In the genomic region with DNA sequence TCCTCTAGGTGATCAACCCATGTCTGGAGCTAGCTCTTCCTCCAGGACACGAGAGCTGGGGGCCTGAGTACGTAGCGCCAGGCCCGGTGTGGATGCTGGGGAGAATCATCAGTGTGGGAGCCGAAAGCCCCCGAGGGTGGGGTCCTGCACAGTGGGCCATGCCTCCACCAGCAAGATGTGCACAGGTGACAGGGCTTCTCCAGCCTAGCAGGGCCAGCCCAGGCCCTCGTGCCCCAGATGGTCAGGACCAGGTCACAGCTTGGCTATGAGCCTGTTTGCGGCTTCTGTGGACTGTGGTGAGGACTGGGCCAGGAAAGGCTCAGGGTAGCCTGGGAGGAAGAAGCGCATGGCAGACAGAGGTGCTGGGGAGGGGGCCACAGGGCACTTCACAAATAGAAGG, we compare ENCODE assay signal across 13 cellular contexts. TPM values are rescaled to one million over a fixed set of nuclear protein-coding genes. Genes with fewer than 3 reads are reported as not detected.
DNase-seq lines count a peak whose midpoint lies in the region; ATAC-seq, FAIRE-seq and TF ChIP-seq lines count a peak whose summit lies in the region.
"Had no signal": no experiment of that assay in that cellular context is flagged by ENCODE, and none has a peak within 500 bp of the region (broad histone marks: within the 10 kb centered on the region; RNA-seq: fewer than 3 reads in every experiment).

No MANE protein-coding gene starts in this region.

- FAIRE-seq in astrocyte (lab: Jason Lieb, UNC), result no peak

- peak overlapping the region; percentile 72 for H3K27ac Mint-ChIP-seq in astrocyte (ENCODE audit: unreplicated experiment)
- H3K27ac Mint-ChIP-seq in progenitor cell of endocrine pancreas, result no peak overlapping the region

- ATAC-seq in left cardiac atrium (no peak), HG02642 (IDR thresholded peaks at IDR 0.05; ENCODE audit: poor library complexity, unreplicated experiment) (no peak), GM19328 (IDR thresholded peaks at IDR 0.05; ENCODE audit: unreplicated experiment) (no peak)

- no peak overlapping the region for H3K4me2 ChIP-seq in astrocyte (ENCODE audit: low read length)

- H3K27ac ChIP-seq in right atrium auricular region (peak overlapping the region; percentile 54 to 76), astrocyte (ENCODE audit: low read depth, low read length) (no peak overlapping the region)
- H3K27ac ChIP-seq: parathyroid adenoma, testis had no signal

- peaks cover 13% of the 10 kb centered on the region for H3K79me2 ChIP-seq in astrocyte (ENCODE audit: insufficient read depth, low read length)
- H3K79me2 ChIP-seq: parathyroid adenoma had no signal

- no peak for TF ChIP-seq CTCF in right atrium auricular region (IDR thresholded peaks at IDR 0.05)
- no peak for TF ChIP-seq CTCF in astrocyte (IDR thresholded peaks at IDR 0.05; ENCODE audit: insufficient read depth, low read depth, low read length)
- TF ChIP-seq CTCF in progenitor cell of endocrine pancreas (IDR thresholded peaks at IDR 0.05; ENCODE audit: unreplicated experiment), result no peak

- H3K4me3 ChIP-seq in right atrium auricular region (no peak overlapping the region), astrocyte (ENCODE audit: insufficient read depth, low read depth, low read length) (no peak overlapping the region)
- H3K4me3 ChIP-seq: testis had no signal

- H3K36me3 ChIP-seq in right atrium auricular region, result peaks cover 53% of the 10 kb centered on the region
- peaks cover 2% of the 10 kb centered on the region for H3K36me3 ChIP-seq in astrocyte (ENCODE audit: insufficient read depth, low read length)

- no peaks in the 10 kb centered on the region for H3K27me3 Mint-ChIP-seq in astrocyte (ENCODE audit: low read depth, unreplicated experiment)
- H3K27me3 Mint-ChIP-seq in progenitor cell of endocrine pancreas, result no peaks in the 10 kb centered on the region
- H3K27me3 Mint-ChIP-seq: dendritic cell treated with granulocyte-macrophage colony-stimulating factor and Interleukin-4, amounts not matched to agents 40 ng/mL and 50 ng/mL, for 4 days had no signal

- peaks cover 14% of the 10 kb centered on the region for H3K4me1 Mint-ChIP-seq in astrocyte (ENCODE audit: low read depth, unreplicated experiment)
- H3K4me1 Mint-ChIP-seq in progenitor cell of endocrine pancreas (ENCODE audit: low read depth), result no peaks in the 10 kb centered on the region

- H3K9me3 ChIP-seq in right atrium auricular region (no peaks in the 10 kb centered on the region), astrocyte (ENCODE audit: insufficient read depth, low read depth, low read length) (no peaks in the 10 kb centered on the region)
- H3K9me3 ChIP-seq: testis had no signal

- no peak overlapping the region for H3K9ac ChIP-seq in astrocyte (ENCODE audit: low read length)
- H3K9ac ChIP-seq: parathyroid adenoma had no signal

- H3K4me1 ChIP-seq in right atrium auricular region (peaks cover 0 to 35% of the 10 kb centered on the region in 2 donors), astrocyte (ENCODE audit: insufficient read depth, low read length) (peaks cover 34% of the 10 kb centered on the region)
- H3K4me1 ChIP-seq: testis had no signal

- peaks cover 65% of the 10 kb centered on the region for H4K20me1 ChIP-seq in astrocyte (ENCODE audit: insufficient read depth, low read length)

- DNase-seq in right atrium auricular region (ENCODE audit: low spot score), result no peak
- DNase-seq in left cardiac atrium, result no peak
- no peak for DNase-seq in astrocyte (ENCODE audit: low read depth)
- peak; percentile 80 for DNase-seq in myocyte (ENCODE audit: low read depth)
- DNase-seq in retina, result no peak
- DNase-seq in progenitor cell of endocrine pancreas (ENCODE audit: low spot score, unreplicated experiment), result no peak
- DNase-seq: activated effector memory CD4-positive, alpha-beta T cell treated with Interleukin-2 at 50 U/mL for 16 hours; NCI-H510A treated with DMSO at 0.1 percent for 48 hours; testis had no signal

- no peaks in the 10 kb centered on the region for H3K27me3 ChIP-seq in right atrium auricular region
- no peaks in the 10 kb centered on the region for H3K27me3 ChIP-seq in astrocyte (ENCODE audit: insufficient read depth, low read length)
- H3K27me3 ChIP-seq: testis had no signal

- H3K36me3 Mint-ChIP-seq in astrocyte (ENCODE audit: low read depth, unreplicated experiment), result peaks cover 12% of the 10 kb centered on the region
- H3K36me3 Mint-ChIP-seq in progenitor cell of endocrine pancreas (ENCODE audit: insufficient read depth), result peaks cover 7% of the 10 kb centered on the region

- intact Hi-C loops in left cardiac atrium (cut with DNase I), result no loop called here

- H3K4me3 Mint-ChIP-seq in astrocyte (ENCODE audit: unreplicated experiment) (no peak overlapping the region), progenitor cell of endocrine pancreas (ENCODE audit: low read depth) (no peak overlapping the region)
- H3K4me3 Mint-ChIP-seq: dendritic cell treated with granulocyte-macrophage colony-stimulating factor and Interleukin-4, amounts not matched to agents 40 ng/mL and 50 ng/mL, for 4 days had no signal

- H3K9me3 Mint-ChIP-seq in astrocyte (ENCODE audit: unreplicated experiment), result no peaks in the 10 kb centered on the region
- no peaks in the 10 kb centered on the region for H3K9me3 Mint-ChIP-seq in progenitor cell of endocrine pancreas (ENCODE audit: low read depth)
- H3K9me3 Mint-ChIP-seq: dendritic cell treated with granulocyte-macrophage colony-stimulating factor and Interleukin-4, amounts not matched to agents 40 ng/mL and 50 ng/mL, for 4 days had no signal

- H2AFZ ChIP-seq in astrocyte (ENCODE audit: low read depth, low read length), result no peak overlapping the region
- H2AFZ ChIP-seq: parathyroid adenoma had no signal

RNA-seq across cellular contexts. Expression of gene MPG, which starts 7.8 kb away (rescaled TPM):
- total RNA-seq in right atrium auricular region (10 to 100 TPM; 47.7 to 84.0 TPM), left cardiac atrium (10 to 100 TPM; 29.9 to 40.2 TPM), astrocyte (56.5 and 62.7 TPM in 2 replicates), myocyte (162 and 168 TPM in 2 replicates), progenitor cell of endocrine pancreas (32.4 and 35.2 TPM in 2 replicates)
- polyA plus RNA-seq in myocyte (2012), result 103 TPM

RNA-seq across cellular contexts. Expression of gene RHBDF1, which starts 13.4 kb away (rescaled TPM):
- 10 to 100 TPM; 12.0 to 25.4 TPM for total RNA-seq in right atrium auricular region
- 10 to 100 TPM; 15.5 to 22.1 TPM for total RNA-seq in left cardiac atrium
- 45.6 and 55.5 TPM in 2 replicates for total RNA-seq in astrocyte
- 92.1 and 103 TPM in 2 replicates for total RNA-seq in myocyte
- polyA plus RNA-seq in myocyte (2012), result 101 TPM
- 51.3 and 58.2 TPM in 2 replicates for total RNA-seq in progenitor cell of endocrine pancreas

RNA-seq across cellular contexts. Expression of gene SNRNP25, which starts 32.2 kb away (rescaled TPM):
- 10 to 100 TPM; 47.1 to 78.3 TPM for total RNA-seq in right atrium auricular region
- total RNA-seq in left cardiac atrium, result 10 to 100 TPM; 54.7 to 56.9 TPM
- total RNA-seq in astrocyte, result 34.1 and 35.9 TPM in 2 replicates
- 16.9 and 24.1 TPM in 2 replicates for total RNA-seq in myocyte
- polyA plus RNA-seq in myocyte (2012), result 40.1 TPM
- 52.0 and 53.9 TPM in 2 replicates for total RNA-seq in progenitor cell of endocrine pancreas

RNA-seq across cellular contexts. Expression of gene POLR3K, which starts 32.5 kb away (rescaled TPM):
- total RNA-seq in right atrium auricular region (1 to 10 TPM; 4.0 TPM), left cardiac atrium (10 to 100 TPM; 11.4 to 11.7 TPM), astrocyte (9.6 and 12.2 TPM in 2 replicates), myocyte (3.3 and 3.8 TPM in 2 replicates), progenitor cell of endocrine pancreas (11.1 and 13.9 TPM in 2 replicates)
- 15.6 TPM for polyA plus RNA-seq in myocyte (2012)

RNA-seq across cellular contexts. Expression of gene NPRL3, which starts 52.6 kb away (rescaled TPM):
- 10 to 100 TPM; 10.8 to 22.2 TPM for total RNA-seq in right atrium auricular region
- total RNA-seq in left cardiac atrium, result 10 to 100 TPM; 18.3 to 18.7 TPM
- total RNA-seq in astrocyte, result 23.5 and 29.0 TPM in 2 replicates
- 10.4 and 11.2 TPM in 2 replicates for total RNA-seq in myocyte
- 41.0 TPM for polyA plus RNA-seq in myocyte (2012)
- total RNA-seq in progenitor cell of endocrine pancreas, result 55.0 and 60.8 TPM in 2 replicates
